In the genomic region with DNA sequence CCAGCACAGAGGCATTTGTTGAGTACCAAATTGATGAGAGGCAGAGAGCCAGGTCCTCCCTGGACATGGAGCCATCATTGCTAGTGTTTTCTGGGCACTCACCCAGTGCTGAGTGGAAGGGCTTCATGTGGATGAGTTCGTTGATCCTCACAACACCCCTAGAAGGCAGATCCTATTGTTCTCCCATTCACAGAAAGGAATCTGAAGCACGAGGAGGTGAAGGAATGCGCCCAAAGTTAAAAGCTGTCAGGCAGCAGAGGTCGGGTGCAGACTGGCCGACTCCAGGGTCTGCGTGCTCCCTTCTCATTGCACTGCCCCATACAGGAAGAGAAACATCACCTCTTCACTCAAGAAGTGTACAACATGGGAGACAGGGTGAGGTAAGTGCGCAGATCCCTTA, we compare ENCODE assay signal across 30 cellular contexts.
"Had no signal": no experiment of that assay in that cellular context is flagged by ENCODE, and none has a peak within 500 bp of the region (broad histone marks: within the 10 kb centered on the region; RNA-seq: fewer than 3 reads in every experiment).

No MANE protein-coding gene starts in this region.

- H3K4me1 ChIP-seq: body of pancreas, breast epithelium had no signal

- FAIRE-seq: astrocyte had no signal

- H3K4me3 ChIP-seq: body of pancreas, breast epithelium, SJCRH30, SK-N-MC had no signal

- H3K36me3 ChIP-seq: breast epithelium, SJCRH30, WERI-Rb-1 had no signal

- H3K36me3 Mint-ChIP-seq: activated naive CD4-positive, alpha-beta T cell treated with anti-CD3 and anti-CD28 coated beads, Interleukin-2, amount 50 U/mL, for 24 hours; activated naive CD8-positive, alpha-beta T cell treated with anti-CD3 and anti-CD28 coated beads, Interleukin-2, amount 10 ng/mL, durations not matched to agents 7 days and 5 days had no signal

- DNase-seq: activated CD4-positive, alpha-beta T cell treated with anti-CD3 and anti-CD28 coated beads, Interleukin-2, amount 10 ng/mL, durations not matched to agents 24 days and 14 days; activated CD4-positive, alpha-beta T cell treated with anti-CD3 and anti-CD28 coated beads, Interleukin-2, amount 50 U/mL, for 4 hours; activated CD8-positive, alpha-beta T cell treated with anti-CD3 and anti-CD28 coated beads, Interleukin-2, amount 10 ng/mL, durations not matched to agents 7 days and 5 days; activated gamma-delta T cell; activated naive CD4-positive, alpha-beta T cell treated with Interleukin-2 at 50 U/mL for 16 hours; activated naive CD8-positive, alpha-beta T cell treated with anti-CD3 and anti-CD28 coated beads, Interleukin-2, amount 10 ng/mL, durations not matched to agents 7 days and 5 days; activated T-cell treated with anti-CD3 and anti-CD28 coated beads, Interleukin-2, amount 50 U/mL, for 24 hours; amygdala; body of pancreas; caudate nucleus; Karpas-422; NCI-H1105; NCI-H1417 treated with DMSO at 0.1 percent for 48 hours; NCI-H187 treated with DMSO at 0.1 percent for 48 hours; NCI-H2081; NCI-H2171 treated with DMSO at 0.1 percent for 48 hours; NCI-H2227 treated with DMSO at 0.1 percent for 48 hours; NCI-H510A treated with DMSO at 0.1 percent for 48 hours; NCI-H526 treated with DMSO at 0.1 percent for 48 hours; NCI-H82; SHP77; SJCRH30; T1000; WERI-Rb-1 had no signal

- ATAC-seq: activated CD8-positive, alpha-beta T cell treated with anti-CD3 and anti-CD28 coated beads, Interleukin-2, amount 10 ng/mL, durations not matched to agents 7 days and 5 days; body of pancreas; Panc1 had no signal

- H3K27me3 Mint-ChIP-seq: activated CD4-positive, alpha-beta T cell treated with anti-CD3 and anti-CD28 coated beads, Interleukin-2, amount 10 ng/mL, durations not matched to agents 24 days and 14 days had no signal

- H3K27ac ChIP-seq: body of pancreas, breast epithelium, SJCRH30, SK-N-MC, WERI-Rb-1 had no signal

- H3K4me1 Mint-ChIP-seq: activated CD4-positive, alpha-beta T cell treated with anti-CD3 and anti-CD28 coated beads, Interleukin-2, amount 10 ng/mL, durations not matched to agents 24 days and 14 days; activated naive CD4-positive, alpha-beta T cell treated with anti-CD3 and anti-CD28 coated beads, Interleukin-2, amount 50 U/mL, for 24 hours; activated naive CD8-positive, alpha-beta T cell treated with anti-CD3 and anti-CD28 coated beads, Interleukin-2, amount 10 ng/mL, durations not matched to agents 7 days and 5 days had no signal

- H3K9me3 ChIP-seq: body of pancreas, breast epithelium, SJCRH30 had no signal

- H3K27ac Mint-ChIP-seq: activated CD4-positive, alpha-beta T cell treated with anti-CD3 and anti-CD28 coated beads, Interleukin-2, amount 10 ng/mL, durations not matched to agents 24 days and 14 days; activated CD8-positive, alpha-beta T cell treated with anti-CD3 and anti-CD28 coated beads, Interleukin-2, amount 10 ng/mL, durations not matched to agents 7 days and 5 days; activated naive CD4-positive, alpha-beta T cell treated with anti-CD3 and anti-CD28 coated beads, Interleukin-2, amount 50 U/mL, for 24 hours; activated naive CD8-positive, alpha-beta T cell treated with anti-CD3 and anti-CD28 coated beads, Interleukin-2, amount 10 ng/mL, durations not matched to agents 7 days and 5 days; activated T-cell treated with anti-CD3 and anti-CD28 coated beads, Interleukin-2, amount 50 U/mL, for 24 hours; activated T-helper 2 cell treated with anti-CD3 and anti-CD28 coated beads, Interferon-gamma antibody, Interleukin-2, Interleukin-4, amounts not matched to agents 10 μg/mL and 5 μg/mL and 100 μg/mL, durations not matched to agents 14 hours and 24 hours and 36 hours had no signal

- H3K9me3 Mint-ChIP-seq: activated CD4-positive, alpha-beta T cell treated with anti-CD3 and anti-CD28 coated beads, Interleukin-2, amount 10 ng/mL, durations not matched to agents 24 days and 14 days; activated naive CD4-positive, alpha-beta T cell treated with anti-CD3 and anti-CD28 coated beads, Interleukin-2, amount 50 U/mL, for 24 hours; activated naive CD8-positive, alpha-beta T cell treated with anti-CD3 and anti-CD28 coated beads, Interleukin-2, amount 10 ng/mL, durations not matched to agents 7 days and 5 days; activated T-cell treated with anti-CD3 and anti-CD28 coated beads, Interleukin-2, amount 50 U/mL, for 24 hours; activated T-helper 2 cell treated with anti-CD3 and anti-CD28 coated beads, Interferon-gamma antibody, Interleukin-2, Interleukin-4, amounts not matched to agents 10 μg/mL and 5 μg/mL and 100 μg/mL, durations not matched to agents 14 hours and 24 hours and 36 hours had no signal

- H3K27me3 ChIP-seq: body of pancreas, breast epithelium, SJCRH30 had no signal

- H3K4me3 Mint-ChIP-seq: activated CD4-positive, alpha-beta T cell treated with anti-CD3 and anti-CD28 coated beads, Interleukin-2, amount 10 ng/mL, durations not matched to agents 24 days and 14 days; activated CD8-positive, alpha-beta T cell treated with anti-CD3 and anti-CD28 coated beads, Interleukin-2, amount 10 ng/mL, durations not matched to agents 7 days and 5 days; activated naive CD4-positive, alpha-beta T cell treated with anti-CD3 and anti-CD28 coated beads, Interleukin-2, amount 50 U/mL, for 24 hours; activated naive CD8-positive, alpha-beta T cell treated with anti-CD3 and anti-CD28 coated beads, Interleukin-2, amount 10 ng/mL, durations not matched to agents 7 days and 5 days; activated T-cell treated with anti-CD3 and anti-CD28 coated beads, Interleukin-2, amount 50 U/mL, for 24 hours had no signal
